Comparison of ENCODE assay signal across 24 cellular contexts in genomic region chr6:73898599-73898998, GRCh38.
DNase-seq lines count a peak whose midpoint lies in the region; ATAC-seq, FAIRE-seq and TF ChIP-seq lines count a peak whose summit lies in the region.
"Had no signal": no experiment of that assay in that cellular context is flagged by ENCODE, and none has a peak within 500 bp of the region (broad histone marks: within the 10 kb centered on the region; RNA-seq: fewer than 3 reads in every experiment).

No MANE protein-coding gene starts in this region.

- no peak overlapping the region for H3K4me3 Mint-ChIP-seq in CD8-positive, alpha-beta T cell
- H3K4me3 Mint-ChIP-seq: activated CD4-positive, alpha-beta T cell treated with anti-CD3 and anti-CD28 coated beads for 36 hours; CD14-positive monocyte; stimulated activated effector memory CD8-positive, alpha-beta T cell treated with anti-CD3 and anti-CD28 coated beads, Interleukin-12 subunit alpha, Interleukin-12 subunit beta, amount 100 ng/mL, for 72 hours had no signal

- ATAC-seq in PC-3 (peak; percentile 53), HepG2 (no peak)
- no peak for ATAC-seq in CD8-positive, alpha-beta T cell
- ATAC-seq: activated CD4-positive, alpha-beta T cell treated with anti-CD3 and anti-CD28 coated beads for 36 hours; psoas muscle; stimulated activated effector memory CD8-positive, alpha-beta T cell treated with anti-CD3 and anti-CD28 coated beads, Interleukin-12 subunit alpha, Interleukin-12 subunit beta, amount 100 ng/mL, for 72 hours had no signal

- in situ Hi-C loops in HepG2 (cut with HindIII; ENCODE audit: extremely low pct_ligation_motif_present, low pct_unique_long_range_greater_than_20kb): no loop called here

- peaks cover 14% of the 10 kb centered on the region for H3K9me3 Mint-ChIP-seq in CD8-positive, alpha-beta T cell

- 16% methylated on average over 3 of the region's 3 CpGs for WGBS in HepG2 (ENCODE audit: low lambda C conversion rate)

- no peaks in the 10 kb centered on the region for H3K36me3 Mint-ChIP-seq in CD8-positive, alpha-beta T cell
- H3K36me3 Mint-ChIP-seq: CD14-positive monocyte; stimulated activated effector memory CD8-positive, alpha-beta T cell treated with anti-CD3 and anti-CD28 coated beads, Interleukin-12 subunit alpha, Interleukin-12 subunit beta, amount 100 ng/mL, for 72 hours had no signal

- H3K4me1 ChIP-seq in PC-3 (ENCODE audit: insufficient read depth, low read length) (no peaks in the 10 kb centered on the region), HepG2 (ENCODE audit: insufficient read depth, low read length) (no peaks in the 10 kb centered on the region)
- H3K4me1 ChIP-seq in CD8-positive, alpha-beta T cell (ENCODE audit: insufficient read depth, low read length): no peaks in the 10 kb centered on the region
- H3K4me1 ChIP-seq: psoas muscle, transverse colon had no signal

- no peak for TF ChIP-seq POLR2A in HepG2 (IDR thresholded peaks at IDR 0.05; ENCODE audit: insufficient read depth in 1 of 2, low read depth in 2 of 2, low read length in 2 of 2)

- no peaks in the 10 kb centered on the region for H4K20me1 ChIP-seq in PC-3 (ENCODE audit: low read length)
- H4K20me1 ChIP-seq in HepG2 (ENCODE audit: insufficient read depth, low read length): no peaks in the 10 kb centered on the region

- H3K4me2 ChIP-seq in PC-3 (ENCODE audit: low read length) (no peak overlapping the region), HepG2 (ENCODE audit: low read depth, low read length) (no peak overlapping the region)

- CTCF ChIA-PET in PC-3 (lab: Charles Lee) (interaction anchor here (0.6 to 0.7 kb wide), 2 partner anchors 54 to 156 kb away, joined by 3 to 4 read pairs; no protein-coding TSS in a partner anchor), HepG2 (lab: Yijun Ruan, JAX; ENCODE audit: low intra/inter-chr PET ratio, low total read pairs) (no interaction called here)
- CTCF ChIA-PET in CD8-positive, alpha-beta T cell (lab: Charles Lee): no interaction called here

- H3K79me2 ChIP-seq in PC-3 (ENCODE audit: low read length): no peaks in the 10 kb centered on the region
- no peaks in the 10 kb centered on the region for H3K79me2 ChIP-seq in HepG2 (ENCODE audit: insufficient read depth, low read length)

- H3K27me3 ChIP-seq in PC-3 (ENCODE audit: low read length): no peaks in the 10 kb centered on the region
- H3K27me3 ChIP-seq in HepG2 (ENCODE audit: control insufficient read depth in 1 of 2, insufficient read depth in 2 of 2, low read length in 2 of 2): no peaks in the 10 kb centered on the region
- H3K27me3 ChIP-seq in CD8-positive, alpha-beta T cell (ENCODE audit: insufficient read depth, low read length): no peaks in the 10 kb centered on the region
- H3K27me3 ChIP-seq in WERI-Rb-1 (ENCODE audit: insufficient read depth, low read depth, severe bottlenecking): peaks cover 12% of the 10 kb centered on the region
- H3K27me3 ChIP-seq: transverse colon had no signal

- H3K36me3 ChIP-seq in PC-3 (ENCODE audit: low read depth, low read length) (no peaks in the 10 kb centered on the region), HepG2 (replicated peaks in 1 of 2; ENCODE audit: control insufficient read depth in 1 of 2, insufficient read depth in 2 of 2, low read length in 2 of 2) (no peaks in the 10 kb centered on the region), WERI-Rb-1 (no peaks in the 10 kb centered on the region)
- H3K36me3 ChIP-seq in CD8-positive, alpha-beta T cell (ENCODE audit: insufficient read depth, low read length): no peaks in the 10 kb centered on the region
- H3K36me3 ChIP-seq: transverse colon had no signal

- TF ChIP-seq CTCF in PC-3 (conservative IDR thresholded peaks at IDR 0.05; ENCODE audit: low read depth, low read length) (0 out of 2 replicates have a peak, but pooled peaks have one; percentile 14), choroid plexus epithelial cell (conservative IDR thresholded peaks at IDR 0.05; ENCODE audit: low read depth, low read length) (peak; percentile 39), HepG2 (CRISPR knock-in tag; IDR thresholded peaks at IDR 0.05) (0 out of 2 replicates have a peak, but pooled peaks have one; percentile 15), WERI-Rb-1 (IDR thresholded peaks at IDR 0.05; ENCODE audit: low read depth, low read length) (no peak)
- TF ChIP-seq CTCF in CD8-positive, alpha-beta T cell (IDR thresholded peaks at IDR 0.05): no peak

- POLR2A ChIA-PET in PC-3 (lab: Charles Lee; ENCODE audit: unreplicated experiment) (no interaction called here), HepG2 (lab: Yijun Ruan, JAX) (no interaction called here)
- POLR2A ChIA-PET in CD8-positive, alpha-beta T cell (lab: Charles Lee): no interaction called here

- no TSS peak for BruUV-seq in PC-3 (replicated peaks; lab: Mats Ljungman, UMichigan)
- BruUV-seq in HepG2 (replicated peaks; lab: Mats Ljungman, UMichigan): no TSS peak

- H3K27ac ChIP-seq in PC-3 (ENCODE audit: low read length) (no peak overlapping the region), HepG2 (ENCODE audit: extremely low read length, insufficient read depth, low read length) (no peak overlapping the region), WERI-Rb-1 (no peak overlapping the region)
- H3K27ac ChIP-seq in CD8-positive, alpha-beta T cell (ENCODE audit: low read depth, low read length): no peak overlapping the region
- H3K27ac ChIP-seq: 22Rv1, coronary artery, psoas muscle, transverse colon had no signal

- no peaks in the 10 kb centered on the region for H3F3A ChIP-seq in PC-3 (ENCODE audit: low read length, unreplicated experiment)

- intact Hi-C loops in PC-3 (cut with micrococcal nuclease) (no loop called here), HepG2 (cut with micrococcal nuclease; ENCODE audit: unreplicated experiment) (no loop called here)
- intact Hi-C loops in CD8-positive, alpha-beta T cell (cut with DNase I, micrococcal nuclease): no loop called here

- H3K4me1 Mint-ChIP-seq in CD8-positive, alpha-beta T cell (ENCODE audit: low read depth): no peaks in the 10 kb centered on the region
- H3K4me1 Mint-ChIP-seq: activated CD4-positive, alpha-beta T cell treated with anti-CD3 and anti-CD28 coated beads for 36 hours; CD14-positive monocyte; stimulated activated effector memory CD8-positive, alpha-beta T cell treated with anti-CD3 and anti-CD28 coated beads, Interleukin-12 subunit alpha, Interleukin-12 subunit beta, amount 100 ng/mL, for 72 hours had no signal

- FAIRE-seq in HepG2 (lab: Jason Lieb, UNC): no peak
- FAIRE-seq: endothelial cell of umbilical vein, GM18507 had no signal

- DNase-seq in DMS 273 (lab: John Stamatoyannopoulos, UW; ENCODE audit: unreplicated experiment) (peak; percentile 2), DMS 273 treated with DMSO at 0.1 percent for 48 hours (lab: John Stamatoyannopoulos, UW) (no peak), PC-3 (peak; percentile 43), choroid plexus epithelial cell (ENCODE audit: low read depth) (peak; percentile 37), HepG2 (ENCODE audit: low spot score) (no peak), NCI-H187 (lab: John Stamatoyannopoulos, UW) (no peak), WERI-Rb-1 (no peak)
- no peak for DNase-seq in CD8-positive, alpha-beta T cell
- DNase-seq: activated CD4-positive, alpha-beta T cell treated with anti-CD3 and anti-CD28 coated beads for 36 hours; activated gamma-delta T cell; anterior cingulate cortex; DND-41; islet precursor cell; NCI-H146; NCI-H226; psoas muscle; stimulated activated CD4-positive, alpha-beta T cell treated with anti-CD3 and anti-CD28 coated beads, Interleukin-12 subunit alpha, Interleukin-12 subunit beta, amount 100 ng/mL, for 4 hours; transverse colon had no signal

- H3K9me3 ChIP-seq in PC-3 (ENCODE audit: low read length) (no peaks in the 10 kb centered on the region), HepG2 (ENCODE audit: low read length) (peaks cover 17% of the 10 kb centered on the region), WERI-Rb-1 (ENCODE audit: severe bottlenecking) (peaks cover 19% of the 10 kb centered on the region)
- no peaks in the 10 kb centered on the region for H3K9me3 ChIP-seq in CD8-positive, alpha-beta T cell (ENCODE audit: low read length)
- H3K9me3 ChIP-seq: psoas muscle had no signal

- no peaks in the 10 kb centered on the region for H3K9me2 ChIP-seq in PC-3 (replicated peaks; ENCODE audit: low read length)

- H3K27me3 Mint-ChIP-seq in CD8-positive, alpha-beta T cell (ENCODE audit: low read depth): no peaks in the 10 kb centered on the region

- no peak overlapping the region for H3K9ac ChIP-seq in PC-3 (ENCODE audit: low read length)
- no peak overlapping the region for H3K9ac ChIP-seq in HepG2 (ENCODE audit: insufficient read depth, low read depth, low read length)

- no peak overlapping the region for H3K27ac Mint-ChIP-seq in CD8-positive, alpha-beta T cell
- H3K27ac Mint-ChIP-seq: activated CD4-positive, alpha-beta T cell treated with anti-CD3 and anti-CD28 coated beads for 36 hours; CD14-positive monocyte; stimulated activated effector memory CD8-positive, alpha-beta T cell treated with anti-CD3 and anti-CD28 coated beads, Interleukin-12 subunit alpha, Interleukin-12 subunit beta, amount 100 ng/mL, for 72 hours had no signal

- TF ChIP-seq RAD21 in HepG2 (CRISPR knock-in tag; IDR thresholded peaks at IDR 0.05): no peak

- H3K4me3 ChIP-seq in PC-3 (ENCODE audit: low read length) (no peak overlapping the region), choroid plexus epithelial cell (ENCODE audit: low read depth, low read length) (no peak overlapping the region), HepG2 (replicated peaks in 1 of 3; ENCODE audit: insufficient read depth in 1 of 3, low read depth in 2 of 3, low read length in 3 of 3) (no peak overlapping the region), WERI-Rb-1 (ENCODE audit: low read depth, low read length) (no peak overlapping the region)
- H3K4me3 ChIP-seq in CD8-positive, alpha-beta T cell (ENCODE audit: low read depth, low read length): no peak overlapping the region
- H3K4me3 ChIP-seq: coronary artery, psoas muscle, transverse colon had no signal

- H2AFZ ChIP-seq in PC-3 (ENCODE audit: low read length): no peak overlapping the region
- no peak overlapping the region for H2AFZ ChIP-seq in HepG2 (ENCODE audit: low read length)

- TF ChIP-seq EP300 in HepG2 (IDR thresholded peaks at IDR 0.05; ENCODE audit: low read depth in 2 of 2, low read length in 2 of 2) (no peak), HepG2 (CRISPR knock-in tag; IDR thresholded peaks at IDR 0.05; ENCODE audit: borderline replicate concordance) (no peak)

TF ChIP-seq in HepG2, 621 proteins besides CTCF, POLR2A, EP300 and RAD21 (continues in another document):
- TF ChIP-seq ZNF382 (CRISPR knock-in tag; IDR thresholded peaks at IDR 0.05; ENCODE audit: borderline replicate concordance): no peak
- no peak for TF ChIP-seq ZC3H4 (CRISPR knock-in tag; IDR thresholded peaks at IDR 0.05; ENCODE audit: borderline replicate concordance)
- no peak for TF ChIP-seq ELF1 (CRISPR knock-in tag; IDR thresholded peaks at IDR 0.05)
- no peak for TF ChIP-seq ZNF790 (CRISPR knock-in tag; IDR thresholded peaks at IDR 0.05; ENCODE audit: borderline replicate concordance)
- no peak for TF ChIP-seq ZNF572 (CRISPR knock-in tag; IDR thresholded peaks at IDR 0.05)
- no peak for TF ChIP-seq PLRG1 (conservative IDR thresholded peaks at IDR 0.05)
- TF ChIP-seq SMAD9 (CRISPR knock-in tag; IDR thresholded peaks at IDR 0.05): no peak

Comparison
In these comparisons a context has a peak if more than half of its experiments do, and no peak if none do; other contexts are left out.
1. DNase-seq: peak in DMS 273 (single experiment), PC-3 (single experiment) and choroid plexus epithelial cell (single experiment); none in DMS 273 treated with DMSO at 0.1 percent for 48 hours (single experiment), HepG2 (single experiment), NCI-H187 (0 of 2), CD8-positive, alpha-beta T cell (0 of 7) and WERI-Rb-1 (single experiment).
2. CTCF ChIP-seq: peak in PC-3 (single experiment), choroid plexus epithelial cell (single experiment) and HepG2 (single experiment); none in CD8-positive, alpha-beta T cell (single experiment) and WERI-Rb-1 (single experiment).